24 cellular contexts compared by ENCODE assay signal in the genomic region with DNA sequence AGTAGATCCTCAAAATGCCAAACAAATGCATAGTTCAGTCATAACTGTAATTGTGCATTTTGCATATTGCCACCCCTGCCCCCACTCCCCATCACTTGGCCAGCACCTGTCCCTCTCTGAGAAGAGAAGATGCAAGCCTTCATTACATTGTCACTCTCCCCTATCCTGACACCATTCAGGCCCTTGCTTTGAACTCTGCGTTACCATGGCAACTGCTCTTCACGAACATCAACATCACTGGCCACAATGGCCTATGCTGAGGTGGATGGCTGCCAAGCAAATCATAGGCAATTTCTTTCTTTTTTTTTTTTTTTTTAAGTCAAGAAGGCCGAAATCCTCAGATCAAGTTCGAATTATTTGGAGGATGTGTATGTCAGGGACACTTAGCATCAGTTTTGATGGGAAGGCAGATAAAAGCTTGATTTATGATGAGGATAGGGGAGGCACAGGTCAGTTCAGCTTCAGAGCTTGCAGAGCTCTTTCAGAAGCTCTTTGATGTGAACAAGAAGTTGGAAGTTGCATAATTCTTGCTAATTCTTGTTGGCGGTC.
DNase-seq lines count a peak whose midpoint lies in the region; ATAC-seq and TF ChIP-seq lines count a peak whose summit lies in the region.
"Had no signal": no experiment of that assay in that cellular context is flagged by ENCODE, and none has a peak within 500 bp of the region (broad histone marks: within the 10 kb centered on the region; RNA-seq: fewer than 3 reads in every experiment).

No MANE protein-coding gene starts in this region.

- H3K36me3 ChIP-seq in upper lobe of left lung (no peaks in the 10 kb centered on the region), WERI-Rb-1 (no peaks in the 10 kb centered on the region), gastrocnemius medialis (no peaks in the 10 kb centered on the region)
- H3K36me3 ChIP-seq: ascending aorta, thoracic aorta had no signal

- TF ChIP-seq POLR2A in upper lobe of left lung (IDR thresholded peaks at IDR 0.05) (no peak), gastrocnemius medialis (IDR thresholded peaks at IDR 0.05) (no peak)

- H3K27ac ChIP-seq in VCaP (peak overlapping the region; percentile 96; the same call in 1 of the 2 replicates), upper lobe of left lung (no peak overlapping the region), WERI-Rb-1 (no peak overlapping the region), gastrocnemius medialis (no peak overlapping the region)
- H3K27ac ChIP-seq: ascending aorta, dorsolateral prefrontal cortex, epithelial cell of prostate, KMS-11, PC-9, thoracic aorta had no signal

- no peaks in the 10 kb centered on the region for H3K9me3 Mint-ChIP-seq in nephron
- H3K9me3 Mint-ChIP-seq: neural crest cell; stimulated activated memory B cell treated with anti-CD40 and anti-IgM and Interleukin-4, amounts not matched to agents 10 μg/mL and 1 μg/mL and 100 μg/mL, for 72 hours; T-cell had no signal

- peak overlapping the region; percentile 89 to 95 (median 93) for H3K27ac Mint-ChIP-seq in nephron
- H3K27ac Mint-ChIP-seq: activated CD4-positive, alpha-beta T cell treated with anti-CD3 and anti-CD28 coated beads for 36 hours; stimulated activated memory B cell treated with anti-CD40 and anti-IgM and Interleukin-4, amounts not matched to agents 10 μg/mL and 1 μg/mL and 100 μg/mL, for 72 hours; T-cell had no signal

- H3K4me3 Mint-ChIP-seq in nephron, result no peak overlapping the region
- H3K4me3 Mint-ChIP-seq: activated CD4-positive, alpha-beta T cell treated with anti-CD3 and anti-CD28 coated beads for 36 hours; neural crest cell; stimulated activated memory B cell treated with anti-CD40 and anti-IgM and Interleukin-4, amounts not matched to agents 10 μg/mL and 1 μg/mL and 100 μg/mL, for 72 hours; T-cell had no signal

- no peaks in the 10 kb centered on the region for H3K36me3 Mint-ChIP-seq in nephron (ENCODE audit: low read depth)
- H3K36me3 Mint-ChIP-seq: stimulated activated memory B cell treated with anti-CD40 and anti-IgM and Interleukin-4, amounts not matched to agents 10 μg/mL and 1 μg/mL and 100 μg/mL, for 72 hours; T-cell had no signal

- no peak for TF ChIP-seq EP300 in upper lobe of left lung (IDR thresholded peaks at IDR 0.05)

- in situ Hi-C loops in gastrocnemius medialis (cut with MboI; ENCODE audit: low sequenced_read_pairs in 4 of 4), result no loop called here

- H3K27me3 Mint-ChIP-seq in nephron (ENCODE audit: low read depth), result no peaks in the 10 kb centered on the region

- intact Hi-C loops in gastrocnemius medialis (cut with DNase I; ENCODE audit: low total_unique reads), result no loop called here

- H3K4me3 ChIP-seq in upper lobe of left lung, result no peak overlapping the region
- no peak overlapping the region for H3K4me3 ChIP-seq in WERI-Rb-1 (ENCODE audit: low read depth, low read length)
- no peak overlapping the region for H3K4me3 ChIP-seq in gastrocnemius medialis
- H3K4me3 ChIP-seq: ascending aorta, dorsolateral prefrontal cortex, GM12878, PC-9, thoracic aorta had no signal

- H3K4me1 ChIP-seq in upper lobe of left lung (no peaks in the 10 kb centered on the region), gastrocnemius medialis (no peaks in the 10 kb centered on the region)
- H3K4me1 ChIP-seq: ascending aorta had no signal

- TF ChIP-seq CTCF in VCaP (conservative IDR thresholded peaks at IDR 0.05), result no peak
- TF ChIP-seq CTCF in nephron (IDR thresholded peaks at IDR 0.05; ENCODE audit: unreplicated experiment in 3 of 3), result no peak
- no peak for TF ChIP-seq CTCF in upper lobe of left lung (IDR thresholded peaks at IDR 0.05)
- no peak for TF ChIP-seq CTCF in WERI-Rb-1 (IDR thresholded peaks at IDR 0.05; ENCODE audit: low read depth, low read length)
- TF ChIP-seq CTCF in gastrocnemius medialis (IDR thresholded peaks at IDR 0.05 in 4 of 5, conservative IDR thresholded peaks at IDR 0.05 in 1 of 5), result no peak

- ATAC-seq in upper lobe of left lung (ENCODE audit: low FRiP score in 2 of 2), result no peak
- no peak for ATAC-seq in gastrocnemius medialis
- ATAC-seq: activated CD4-positive, alpha-beta T cell treated with anti-CD3 and anti-CD28 coated beads for 36 hours; GM12878; stimulated activated memory B cell treated with anti-CD40 and anti-IgM and Interleukin-4, amounts not matched to agents 10 μg/mL and 1 μg/mL and 100 μg/mL, for 72 hours; T-cell had no signal

- WGBS in upper lobe of left lung, 2 donors, result 71 to 76% methylated on average over 5 of the region's 5 CpGs

- DNase-seq in ELF-1 (ENCODE audit: low read depth, low spot score) (peak; percentile 30), NCI-H1417 treated with DMSO at 0.1 percent for 48 hours (lab: John Stamatoyannopoulos, UW) (peak; percentile 68), upper lobe of left lung (no peak), NCI-H526 treated with DMSO at 0.1 percent for 48 hours (lab: John Stamatoyannopoulos, UW) (no peak), WERI-Rb-1 (no peak), gastrocnemius medialis (no peak)
- DNase-seq: activated CD4-positive, alpha-beta T cell treated with anti-CD3 and anti-CD28 coated beads for 36 hours; activated naive CD4-positive, alpha-beta T cell treated with anti-CD3 and anti-CD28 coated beads, Interleukin-2, amount 50 U/mL, for 16 hours; dorsolateral prefrontal cortex; MV-4-11; NCI-H82; PC-9; SIG-M5; stimulated activated CD4-positive, alpha-beta T cell treated with anti-CD3 and anti-CD28 coated beads, Interleukin-1b, Interleukin-23, amount 100 ng/mL, for 48 hours; T-cell had no signal

- H3K9me3 ChIP-seq in upper lobe of left lung (no peaks in the 10 kb centered on the region), WERI-Rb-1 (ENCODE audit: severe bottlenecking) (no peaks in the 10 kb centered on the region), gastrocnemius medialis (no peaks in the 10 kb centered on the region)
- H3K9me3 ChIP-seq: ascending aorta, thoracic aorta had no signal

- H3K27me3 ChIP-seq in upper lobe of left lung (no peaks in the 10 kb centered on the region), WERI-Rb-1 (ENCODE audit: insufficient read depth, low read depth, severe bottlenecking) (no peaks in the 10 kb centered on the region), gastrocnemius medialis (no peaks in the 10 kb centered on the region)
- H3K27me3 ChIP-seq: ascending aorta had no signal

- peaks cover 62% of the 10 kb centered on the region for H3K4me1 Mint-ChIP-seq in nephron
- H3K4me1 Mint-ChIP-seq: activated CD4-positive, alpha-beta T cell treated with anti-CD3 and anti-CD28 coated beads for 36 hours; stimulated activated memory B cell treated with anti-CD40 and anti-IgM and Interleukin-4, amounts not matched to agents 10 μg/mL and 1 μg/mL and 100 μg/mL, for 72 hours; T-cell had no signal

Comparison
In these comparisons a context has a peak if more than half of its experiments do, and no peak if none do; other contexts are left out.
1. DNase-seq: peak in ELF-1 (single experiment) and NCI-H1417 treated with DMSO at 0.1 percent for 48 hours (single experiment); none in upper lobe of left lung (0 of 2), NCI-H526 treated with DMSO at 0.1 percent for 48 hours (single experiment), WERI-Rb-1 (single experiment) and gastrocnemius medialis (0 of 2).